In the genomic region with DNA sequence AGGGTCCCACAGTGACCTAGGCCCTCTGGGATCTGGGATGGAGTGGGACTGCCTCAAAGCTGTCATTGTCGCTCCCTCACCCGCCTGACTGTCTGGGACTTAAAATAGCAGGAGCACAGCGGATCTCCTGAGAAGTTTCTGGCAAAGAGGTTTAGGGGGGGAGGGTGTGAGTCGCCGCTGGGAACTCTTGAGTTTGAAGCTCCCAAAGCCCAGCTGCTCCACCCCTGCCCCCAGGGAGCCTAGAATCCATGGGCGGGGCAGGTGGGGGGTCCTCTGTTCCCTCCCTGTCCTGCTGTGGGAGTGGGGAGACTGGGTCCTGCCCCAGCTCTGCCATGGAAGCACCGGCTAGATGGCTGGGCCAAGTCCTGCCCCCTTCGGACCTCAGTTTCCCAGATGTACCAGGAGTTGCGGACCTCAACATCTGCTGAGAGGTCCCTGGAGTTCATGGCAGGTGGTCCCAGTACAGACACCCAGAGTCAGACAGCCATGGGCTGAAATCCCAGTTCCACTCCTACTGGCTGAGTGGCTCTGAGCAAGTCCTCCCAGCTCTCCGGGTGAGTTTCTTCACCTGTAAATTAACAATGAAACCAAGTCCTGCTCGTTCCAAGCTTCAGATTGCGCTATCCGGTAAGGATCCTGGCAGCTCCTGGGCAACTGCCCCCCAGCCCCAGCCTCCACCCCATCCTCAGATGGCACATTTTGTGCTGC, we compare ENCODE assay signal across 9 cellular contexts. TPM values are rescaled to one million over a fixed set of nuclear protein-coding genes. Genes with fewer than 3 reads are reported as not detected.
DNase-seq lines count a peak whose midpoint lies in the region; ATAC-seq and TF ChIP-seq lines count a peak whose summit lies in the region.
"Had no signal": no experiment of that assay in that cellular context is flagged by ENCODE, and none has a peak within 500 bp of the region (broad histone marks: within the 10 kb centered on the region; RNA-seq: fewer than 3 reads in every experiment).

No MANE protein-coding gene starts in this region.

- H3K9me3 Mint-ChIP-seq in H9 (no peaks in the 10 kb centered on the region), T-cell (no peaks in the 10 kb centered on the region)

- H3K4me1 Mint-ChIP-seq in H9 (peaks cover 4 to 15% of the 10 kb centered on the region in 2 experiments), T-cell (peaks cover 6 to 17% (median 11%) of the 10 kb centered on the region in 3 donors)

- ATAC-seq in T-cell (replicated peaks in 1 of 4) (no peak), heart right ventricle (peak; percentile 47 to 82 (median 68)), gastrocnemius medialis (peak; percentile 69 to 72), GM19035 (IDR thresholded peaks at IDR 0.05; ENCODE audit: unreplicated experiment) (no peak)

- no peaks in the 10 kb centered on the region for H3K79me2 ChIP-seq in H9 (ENCODE audit: insufficient read depth, low read length)

- H3K4ac ChIP-seq in H9 (ENCODE audit: low read depth, low read length) = no peak overlapping the region

- H3K79me1 ChIP-seq in H9 (ENCODE audit: insufficient read depth, low read depth, low read length, poor library complexity, severe bottlenecking) = no peaks in the 10 kb centered on the region

- peak; percentile 35 to 49 for TF ChIP-seq POLR2A in gastrocnemius medialis (IDR thresholded peaks at IDR 0.05)

- H3K36me3 ChIP-seq in heart right ventricle (peaks cover 0 to 13% (median 3%) of the 10 kb centered on the region in 9 donors), gastrocnemius medialis (peaks cover 0 to 6% of the 10 kb centered on the region in 2 donors)

- H3K36me3 Mint-ChIP-seq in H9 (ENCODE audit: insufficient read depth in 1 of 3, low read depth in 3 of 3) (peaks cover 2 to 7% (median 5%) of the 10 kb centered on the region in 3 experiments; a peak in 6 of 7 replicates), T-cell (no peaks in the 10 kb centered on the region)

- POLR2A ChIA-PET in T-cell (lab: Charles Lee) = no interaction called here

- H3K4me1 ChIP-seq in H9 (ENCODE audit: insufficient read depth, low read length) (peaks cover 3% of the 10 kb centered on the region; the same call in 1 of the 2 replicates), heart right ventricle (peaks cover 13 to 42% (median 25%) of the 10 kb centered on the region in 9 donors), gastrocnemius medialis (peaks cover 28 to 32% of the 10 kb centered on the region in 2 donors)

- H3K4me3 ChIP-seq in heart right ventricle (peak overlapping the region in 9 of 10 donors; percentile 9 to 56 (median 51)), gastrocnemius medialis (peak overlapping the region; percentile 35 to 59 (median 50))

- CTCF ChIA-PET in T-cell (lab: Charles Lee) = interaction anchor here (0.5 to 2.7 kb wide), 11 partner anchors 9 to 307 kb away, joined by 3 to 14 read pairs (median 3); a partner anchor contains a TSS

- no peaks in the 10 kb centered on the region; the same call in 1 of the 2 replicates for H3K27me3 Mint-ChIP-seq in H9 (ENCODE audit: low read depth)
- H3K27me3 Mint-ChIP-seq in T-cell = peaks cover 6 to 9% of the 10 kb centered on the region in 2 donors

- H3K4me3 Mint-ChIP-seq in H9 = peak overlapping the region; percentile 67 to 81; a peak in 4 of 5 replicates
- peak overlapping the region in 2 of 3 donors; percentile 62 to 66 for H3K4me3 Mint-ChIP-seq in T-cell

- no peak overlapping the region for H3K23ac ChIP-seq in H9 (ENCODE audit: insufficient read length, low read depth, low read length)

- no peak overlapping the region for H3K18ac ChIP-seq in H9 (ENCODE audit: insufficient read length, low read depth, low read length)

- no peak overlapping the region for H4K5ac ChIP-seq in H9 (ENCODE audit: insufficient read length, low read depth, low read length)

- H4K8ac ChIP-seq in H9 (replicated peaks; ENCODE audit: insufficient read length, low read depth, low read length) = no peak overlapping the region

- intact Hi-C loops in heart right ventricle (cut with DNase I) = loop anchor here in 7 of 10 donors (1.0 to 10.0 kb wide), 5 partner anchors 77 to 523 kb away; a partner anchor contains a TSS
- intact Hi-C loops in gastrocnemius medialis (cut with DNase I; ENCODE audit: low total_unique reads) = loop anchor here (1.0 kb wide), 2 partner anchors 12 to 80 kb away; no protein-coding TSS in a partner anchor

- DNase-seq in H9 = no peak
- no peak for DNase-seq in T-cell
- DNase-seq in heart right ventricle = peak; percentile 57 to 80
- peak; percentile 81 to 88 for DNase-seq in gastrocnemius medialis
- no peak for DNase-seq in NCI-H2029 (lab: John Stamatoyannopoulos, UW)
- DNase-seq in epidermal melanocyte (ENCODE audit: insufficient read length, low spot score) = no peak
- DNase-seq in MV-4-11 (lab: John Stamatoyannopoulos, UW) = no peak

- H2BK120ac ChIP-seq in H9 (ENCODE audit: low read depth, low read length, poor library complexity, severe bottlenecking) = no peak overlapping the region

- H3K27ac ChIP-seq in H9 (ENCODE audit: insufficient read length, low read depth, low read length) (no peak overlapping the region), heart right ventricle (peak overlapping the region; percentile 66 to 92 (median 79)), gastrocnemius medialis (peak overlapping the region; percentile 80 to 93 (median 90))

- TF ChIP-seq CTCF in H9 (conservative IDR thresholded peaks at IDR 0.05) = no peak
- TF ChIP-seq CTCF in heart right ventricle (IDR thresholded peaks at IDR 0.05) = no peak
- TF ChIP-seq CTCF in gastrocnemius medialis (IDR thresholded peaks at IDR 0.05 in 4 of 5, conservative IDR thresholded peaks at IDR 0.05 in 1 of 5) = no peak

- H2AK5ac ChIP-seq in H9 (ENCODE audit: insufficient read length, low read length) = no peak overlapping the region

- no peak overlapping the region for H3K14ac ChIP-seq in H9 (ENCODE audit: insufficient read depth, low read length)

- peak overlapping the region; percentile 54 for H3K4me2 ChIP-seq in H9 (ENCODE audit: insufficient read depth, insufficient read length, low read length)

- no peak overlapping the region for H2BK12ac ChIP-seq in H9 (ENCODE audit: insufficient read length, low read depth, low read length)

- WGBS in H9 (ENCODE audit: extremely low coverage, insufficient read length, low lambda C conversion rate) = no CpG with 5 or more reads among the region's 13 CpGs
- WGBS in heart right ventricle, 2 donors = 29 to 35% methylated on average over 13 of the region's 13 CpGs

- H2AFZ ChIP-seq in H9 (ENCODE audit: low read length) = no peak overlapping the region

- no peak overlapping the region for H2BK5ac ChIP-seq in H9 (ENCODE audit: insufficient read length, low read length)

- H3K9me3 ChIP-seq in H9 (ENCODE audit: control insufficient read depth, low read depth, low read length) (no peaks in the 10 kb centered on the region), heart right ventricle (no peaks in the 10 kb centered on the region), gastrocnemius medialis (no peaks in the 10 kb centered on the region)

- H3K9ac ChIP-seq in H9 (ENCODE audit: extremely low read depth, insufficient read length, low read length) = no peak overlapping the region

- H3K27ac Mint-ChIP-seq in H9 (no peak overlapping the region), T-cell (peak overlapping the region in 1 of 2 donors; percentile 16)

- H3K56ac ChIP-seq in H9 (ENCODE audit: insufficient read length, low read depth, low read length) = no peak overlapping the region

- H3T11ph ChIP-seq in H9 (ENCODE audit: low read length) = no peak overlapping the region

- in situ Hi-C loops in gastrocnemius medialis (cut with MboI; ENCODE audit: low sequenced_read_pairs in 4 of 4) = loop anchor here in 2 of 4 donors (5.0 kb wide), 1 partner anchor 80 kb away; a partner anchor contains a TSS

- H2BK20ac ChIP-seq in H9 (ENCODE audit: low read depth, low read length, poor library complexity, severe bottlenecking) = no peak overlapping the region

- H4K20me1 ChIP-seq in H9 (ENCODE audit: control insufficient read depth, insufficient read depth, insufficient read length) = no peaks in the 10 kb centered on the region

- H3K23me2 ChIP-seq in H9 (ENCODE audit: insufficient read length, low read depth, low read length, poor library complexity, severe bottlenecking) = peaks cover 3% of the 10 kb centered on the region

- H2BK15ac ChIP-seq in H9 (ENCODE audit: low read depth, low read length) = no peak overlapping the region

- H4K91ac ChIP-seq in H9 (ENCODE audit: insufficient read length, low read depth, low read length) = no peak overlapping the region

- H3K27me3 ChIP-seq in H9 (ENCODE audit: insufficient read depth, low read length) = no peaks in the 10 kb centered on the region
- no peaks in the 10 kb centered on the region for H3K27me3 ChIP-seq in heart right ventricle
- no peaks in the 10 kb centered on the region for H3K27me3 ChIP-seq in gastrocnemius medialis

RNA-seq across cellular contexts. Expression of a gene that starts 1.0 kb away (rescaled TPM):
- total RNA-seq in H9 (2021) (not detected in 2 replicates), T-cell (not detected), heart right ventricle (under 1 TPM in 1 of 10 donors, not detected in 9; 0.22 TPM), gastrocnemius medialis (not detected)
- polyA plus RNA-seq in heart right ventricle = under 1 TPM in 1 of 2 donors, not detected in 1; 0.04 TPM
- polyA plus RNA-seq: adipose tissue had no signal

RNA-seq across cellular contexts. Expression of a gene that starts 9.5 kb away (rescaled TPM):
- total RNA-seq in H9 (2021) (1,840 and 1,901 TPM in 2 replicates), T-cell (1,000 to 10,000 TPM; 1,564 to 1,845 (median 1,785) TPM), heart right ventricle (100 to 1,000 TPM; 598 to 885 (median 678) TPM), gastrocnemius medialis (1,000 to 10,000 TPM; 2,099 to 2,608 (median 2,478) TPM)
- polyA plus RNA-seq in heart right ventricle = 1,000 to 10,000 TPM; 3,237 to 3,743 TPM

RNA-seq across cellular contexts. Expression of a gene that starts 9.7 kb away (rescaled TPM):
- 67.7 and 68.9 TPM in 2 replicates for total RNA-seq in H9 (2021)
- total RNA-seq in T-cell = 10 to 100 TPM; 29.1 to 55.3 (median 35.9) TPM
- 10 to 100 TPM; 30.6 to 69.4 (median 39.9) TPM for total RNA-seq in heart right ventricle
- polyA plus RNA-seq in heart right ventricle = 10 to 100 TPM; 26.6 to 74.9 TPM
- total RNA-seq in gastrocnemius medialis = 10 to 100 TPM; 28.9 to 47.1 (median 29.2) TPM

Comparison
In these comparisons a context has a peak if more than half of its experiments do, and no peak if none do; other contexts are left out.
1. DNase-seq: peak in heart right ventricle (2 of 2) and gastrocnemius medialis (2 of 2); none in H9 (single experiment), T-cell (0 of 34), NCI-H2029 (single experiment), epidermal melanocyte (single experiment) and MV-4-11 (single experiment).
2. ATAC-seq: peak in heart right ventricle (8 of 8) and gastrocnemius medialis (2 of 2); none in T-cell (0 of 4) and GM19035 (single experiment).